8 cellular contexts compared by ENCODE assay signal in the genomic region with DNA sequence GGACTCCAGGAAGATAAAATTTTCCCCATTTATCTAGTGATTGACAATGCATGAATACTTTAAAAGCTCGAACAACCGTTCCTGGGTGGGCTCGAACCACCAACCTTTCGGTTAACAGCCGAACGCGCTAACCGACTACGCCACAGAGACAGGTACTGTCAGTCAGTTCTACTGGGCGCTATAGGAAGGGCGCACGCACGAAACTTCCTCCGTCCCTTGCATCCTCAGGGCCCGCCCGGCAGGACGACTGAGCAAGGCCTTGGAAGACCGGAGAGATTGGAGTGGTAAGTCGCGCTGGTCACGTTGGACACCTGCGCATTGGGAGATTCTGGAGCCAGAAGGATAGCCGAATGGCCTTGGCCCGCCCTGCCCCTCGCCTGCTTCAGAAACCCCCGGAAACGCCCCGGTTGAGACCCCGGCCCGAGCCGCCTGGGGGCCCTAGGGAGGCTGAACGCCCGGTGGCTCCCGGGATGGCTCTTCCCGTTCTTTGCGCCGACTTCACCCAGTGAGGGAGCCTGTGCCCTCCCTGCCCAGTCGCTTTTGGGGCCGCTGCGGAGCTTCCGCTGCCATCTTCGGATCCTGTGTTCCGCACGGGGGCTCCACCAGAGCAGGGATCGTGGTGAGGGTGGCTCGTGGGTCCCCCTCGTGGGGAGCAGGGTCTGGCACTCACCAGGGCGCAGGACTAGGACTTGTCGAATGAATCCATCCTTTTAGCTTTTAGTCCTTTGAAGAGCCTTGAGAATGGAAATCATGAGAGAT. TPM values are rescaled to one million over a fixed set of nuclear protein-coding genes. Genes with fewer than 3 reads are reported as not detected.
DNase-seq lines count a peak whose midpoint lies in the region; ATAC-seq, FAIRE-seq and TF ChIP-seq lines count a peak whose summit lies in the region.
"Not testable (repeated sequence)": the region's sequence is repeated elsewhere in the genome, so short reads cannot be mapped to it uniquely, and the experiment has no call there.

No MANE protein-coding gene starts in this region.

- peak overlapping the region; percentile 100 for H3K27ac Mint-ChIP-seq in stimulated activated effector memory CD8-positive, alpha-beta T cell treated with anti-CD3 and anti-CD28 coated beads, Interleukin-12 subunit alpha, Interleukin-12 subunit beta, amount 100 ng/mL, for 72 hours

- peak; percentile 18; the same call in 1 of the 2 replicates for TF ChIP-seq RAD21 in Ishikawa (IDR thresholded peaks at IDR 0.05; ENCODE audit: low read depth)

- not testable (repeated sequence) for H3K4me1 ChIP-seq in SJSA1 (replicated peaks)

- FAIRE-seq in D721Med (lab: Jason Lieb, UNC): not testable (repeated sequence)

- not testable (repeated sequence) for ATAC-seq in stimulated activated effector memory CD8-positive, alpha-beta T cell treated with anti-CD3 and anti-CD28 coated beads, Interleukin-12 subunit alpha, Interleukin-12 subunit beta, amount 100 ng/mL, for 72 hours

- not testable (repeated sequence) for H3K9me3 Mint-ChIP-seq in stimulated activated effector memory CD8-positive, alpha-beta T cell treated with anti-CD3 and anti-CD28 coated beads, Interleukin-12 subunit alpha, Interleukin-12 subunit beta, amount 100 ng/mL, for 72 hours

- not testable (repeated sequence) for H3K27ac ChIP-seq in SJSA1

- DNase-seq in D721Med (ENCODE audit: insufficient read length, low spot score): not testable (repeated sequence)
- peak; percentile 55 to 61 for DNase-seq in SJSA1 (ENCODE audit: low read depth in 1 of 2, low spot score in 2 of 2)
- peak; percentile 64 for DNase-seq in activated T-cell treated with anti-CD3 and anti-CD28 coated beads for 24 hours (ENCODE audit: low read depth)
- DNase-seq in choroid plexus epithelial cell (ENCODE audit: low read depth): peak; percentile 80
- DNase-seq in inferior parietal cortex (ENCODE audit: extremely low spot score): peak; percentile 42
- peak; percentile 55 for DNase-seq in pons (ENCODE audit: low spot score)
- DNase-seq in stimulated activated effector memory CD8-positive, alpha-beta T cell treated with anti-CD3 and anti-CD28 coated beads, Interleukin-12 subunit alpha, Interleukin-12 subunit beta, amount 100 ng/mL, for 72 hours (ENCODE audit: low spot score in 2 of 2): peak; percentile 68 to 87

- not testable (repeated sequence) for H3K27me3 ChIP-seq in SJSA1 (replicated peaks)

- H3K9me3 ChIP-seq in SJSA1 (replicated peaks): not testable (repeated sequence)

- H3K4me1 Mint-ChIP-seq in stimulated activated effector memory CD8-positive, alpha-beta T cell treated with anti-CD3 and anti-CD28 coated beads, Interleukin-12 subunit alpha, Interleukin-12 subunit beta, amount 100 ng/mL, for 72 hours: not testable (repeated sequence)

- TF ChIP-seq CTCF in D721Med (IDR thresholded peaks at IDR 0.05; ENCODE audit: insufficient read depth, missing control alignments) (peak; percentile 25), choroid plexus epithelial cell (conservative IDR thresholded peaks at IDR 0.05; ENCODE audit: low read depth, low read length) (peak; percentile 37)

- peaks cover 15% of the 10 kb centered on the region for H3K36me3 Mint-ChIP-seq in stimulated activated effector memory CD8-positive, alpha-beta T cell treated with anti-CD3 and anti-CD28 coated beads, Interleukin-12 subunit alpha, Interleukin-12 subunit beta, amount 100 ng/mL, for 72 hours

- not testable (repeated sequence) for TF ChIP-seq EP300 in Ishikawa (IDR thresholded peaks at IDR 0.05; ENCODE audit: borderline replicate concordance)

- peak overlapping the region; percentile 71 for H3K4me3 Mint-ChIP-seq in stimulated activated effector memory CD8-positive, alpha-beta T cell treated with anti-CD3 and anti-CD28 coated beads, Interleukin-12 subunit alpha, Interleukin-12 subunit beta, amount 100 ng/mL, for 72 hours

- H3K4me3 ChIP-seq in SJSA1: 0 out of 2 replicates have a peak overlapping the region, but pooled peaks have one; percentile 14
- H3K4me3 ChIP-seq in choroid plexus epithelial cell (ENCODE audit: low read depth, low read length): peak overlapping the region; percentile 61

- not testable (repeated sequence) for H3K36me3 ChIP-seq in SJSA1

TF ChIP-seq in Ishikawa, 13 proteins besides CTCF, POLR2A, EP300 and RAD21:
- peak; percentile 74 for TF ChIP-seq TEAD4 (IDR thresholded peaks at IDR 0.05)

RNA-seq across cellular contexts. Expression of a gene that starts 45.2 kb away (rescaled TPM):
- not detected in 2 replicates for total RNA-seq in SJSA1 (2014; rRNA removed; shearing (Covaris generic))
